ENCODE assay signal across 8 cellular contexts in genomic region chr17:35373532-35373983, GRCh38. TPM values are rescaled to one million over a fixed set of nuclear protein-coding genes. Genes with fewer than 3 reads are reported as not detected.
DNase-seq lines count a peak whose midpoint lies in the region; ATAC-seq and TF ChIP-seq lines count a peak whose summit lies in the region.

A gene with protein sequence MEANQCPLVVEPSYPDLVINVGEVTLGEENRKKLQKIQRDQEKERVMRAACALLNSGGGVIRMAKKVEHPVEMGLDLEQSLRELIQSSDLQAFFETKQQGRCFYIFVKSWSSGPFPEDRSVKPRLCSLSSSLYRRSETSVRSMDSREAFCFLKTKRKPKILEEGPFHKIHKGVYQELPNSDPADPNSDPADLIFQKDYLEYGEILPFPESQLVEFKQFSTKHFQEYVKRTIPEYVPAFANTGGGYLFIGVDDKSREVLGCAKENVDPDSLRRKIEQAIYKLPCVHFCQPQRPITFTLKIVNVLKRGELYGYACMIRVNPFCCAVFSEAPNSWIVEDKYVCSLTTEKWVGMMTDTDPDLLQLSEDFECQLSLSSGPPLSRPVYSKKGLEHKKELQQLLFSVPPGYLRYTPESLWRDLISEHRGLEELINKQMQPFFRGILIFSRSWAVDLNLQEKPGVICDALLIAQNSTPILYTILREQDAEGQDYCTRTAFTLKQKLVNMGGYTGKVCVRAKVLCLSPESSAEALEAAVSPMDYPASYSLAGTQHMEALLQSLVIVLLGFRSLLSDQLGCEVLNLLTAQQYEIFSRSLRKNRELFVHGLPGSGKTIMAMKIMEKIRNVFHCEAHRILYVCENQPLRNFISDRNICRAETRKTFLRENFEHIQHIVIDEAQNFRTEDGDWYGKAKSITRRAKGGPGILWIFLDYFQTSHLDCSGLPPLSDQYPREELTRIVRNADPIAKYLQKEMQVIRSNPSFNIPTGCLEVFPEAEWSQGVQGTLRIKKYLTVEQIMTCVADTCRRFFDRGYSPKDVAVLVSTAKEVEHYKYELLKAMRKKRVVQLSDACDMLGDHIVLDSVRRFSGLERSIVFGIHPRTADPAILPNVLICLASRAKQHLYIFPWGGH (minus strand): TSS chr17:35373621. CDS start chr17:35363807, 9,814 bp downstream.

- H3K27ac ChIP-seq in HUES6 (ENCODE audit: low read depth, low read length) (no peak within 1 kb of the TSS), SU-DHL-6 (ENCODE audit: low read depth, low read length) (no peak within 1 kb of the TSS), tibial nerve (peak within 1 kb of the TSS; percentile 92 to 100 (median 98))

- H3K9me2 ChIP-seq in SU-DHL-6 (replicated peaks; ENCODE audit: insufficient read depth, low read length): no peaks in the 10 kb centered on the region

- TF ChIP-seq CTCF in SU-DHL-6 (IDR thresholded peaks at IDR 0.05; ENCODE audit: insufficient read depth, low read length, poor library complexity, severe bottlenecking) (no peak), tibial nerve (IDR thresholded peaks at IDR 0.05) (peak in 2 of 5 experiments; percentile 13 to 20)

- H3K27me3 ChIP-seq in HUES6 (ENCODE audit: control insufficient read depth, insufficient read depth, low read length) (peaks cover 93% of the 10 kb centered on the region), SU-DHL-6 (ENCODE audit: low read length) (0 out of 2 replicates have a peak, but pooled peaks cover 3% of the 10 kb centered on the region), tibial nerve (no peaks in the 10 kb centered on the region)

- no peak within 1 kb of the TSS for H2AFZ ChIP-seq in SU-DHL-6 (ENCODE audit: low read depth, low read length, severe bottlenecking)

- peak within 1 kb of the TSS; percentile 10 for H3K9ac ChIP-seq in HUES6 (ENCODE audit: low read length)
- H3K9ac ChIP-seq in SU-DHL-6 (ENCODE audit: low read length): no peak within 1 kb of the TSS

- TF ChIP-seq POLR2A in tibial nerve (IDR thresholded peaks at IDR 0.05): peak; percentile 91 to 98

- WGBS in tibial nerve, 2 donors: 0% methylated on average over 16 to 21 of the region's 22 CpGs

- no peaks in the 10 kb centered on the region for H3F3A ChIP-seq in SU-DHL-6 (ENCODE audit: insufficient read depth)

- H3K4me3 ChIP-seq in HUES6 (ENCODE audit: low read depth, low read length): peak within 1 kb of the TSS; percentile 68
- no peak within 1 kb of the TSS for H3K4me3 ChIP-seq in SU-DHL-6 (ENCODE audit: insufficient read depth, low read length, poor library complexity, severe bottlenecking)
- H3K4me3 ChIP-seq in tibial nerve: peak within 1 kb of the TSS; percentile 62 to 94 (median 70)

- peaks cover 6% of the 10 kb centered on the region for H3K4me1 ChIP-seq in HUES6 (ENCODE audit: control insufficient read depth, insufficient read depth, low read length)
- peaks cover 0 to 59% (median 8%) of the 10 kb centered on the region in 4 donors for H3K4me1 ChIP-seq in tibial nerve

- peak; percentile 66 for ATAC-seq in GM18498 (IDR thresholded peaks at IDR 0.05; ENCODE audit: unreplicated experiment)
- ATAC-seq in Right ventricle myocardium superior (ENCODE audit: poor library complexity): peak; percentile 96
- ATAC-seq in HG03025 (IDR thresholded peaks at IDR 0.05; ENCODE audit: low FRiP score, unreplicated experiment): no peak

- H3K36me3 ChIP-seq in HUES6 (ENCODE audit: control insufficient read depth, insufficient read depth, low read length) (no peaks in the 10 kb centered on the region), SU-DHL-6 (ENCODE audit: low read length) (no peaks in the 10 kb centered on the region), tibial nerve (peaks cover 0 to 18% (median 0%) of the 10 kb centered on the region in 3 donors)

- peaks cover 5% of the 10 kb centered on the region; the same call in 1 of the 2 replicates for H3K9me3 ChIP-seq in HUES6 (ENCODE audit: control insufficient read depth, insufficient read depth, low read depth, low read length)
- H3K9me3 ChIP-seq in SU-DHL-6 (ENCODE audit: insufficient read depth, low read length): peaks cover 3% of the 10 kb centered on the region; the same call in 1 of the 2 replicates
- H3K9me3 ChIP-seq in tibial nerve: peaks cover 0 to 13% (median 0%) of the 10 kb centered on the region in 4 donors

- peak; percentile 75 for DNase-seq in activated naive CD8-positive, alpha-beta T cell treated with anti-CD3 and anti-CD28 coated beads, Interleukin-2, amount 50 U/mL, for 16 hours (ENCODE audit: low read depth, low spot score)
- DNase-seq in Right ventricle myocardium superior (peak; percentile 92), pons (ENCODE audit: low spot score) (peak; percentile 77), tibial nerve (ENCODE audit: low spot score in 2 of 2) (peak; percentile 86 to 88)

- H4K20me1 ChIP-seq in SU-DHL-6 (ENCODE audit: low read depth, low read length): no peaks in the 10 kb centered on the region

- peak in 1 of 2 donors; percentile 98 for TF ChIP-seq EP300 in tibial nerve (IDR thresholded peaks at IDR 0.05)

- intact Hi-C loops in Right ventricle myocardium superior (cut with DNase I): no loop called here

- H3K79me2 ChIP-seq in SU-DHL-6 (ENCODE audit: insufficient read depth, low read length): no peaks in the 10 kb centered on the region

- H3K4me2 ChIP-seq in SU-DHL-6 (ENCODE audit: low read depth, low read length, poor library complexity, severe bottlenecking): peak within 1 kb of the TSS; percentile 4

RNA-seq across cellular contexts. Expression of the gene that starts here (rescaled TPM):
- total RNA-seq in Right ventricle myocardium superior: 16.8 TPM
- 10 to 100 TPM; 46.3 to 55.8 (median 51.1) TPM for total RNA-seq in tibial nerve

Comparison
In these comparisons a context has a peak if more than half of its experiments do, and no peak if none do; other contexts are left out.
1. H3K27ac ChIP-seq: peak in tibial nerve (4 of 4); none in HUES6 (single experiment) and SU-DHL-6 (single experiment).
2. Peak in every context shown above with its lines, with median percentiles within 50 percentile points of each other: DNase-seq.